ENCODE assay signal across 15 cellular contexts in the genomic region with DNA sequence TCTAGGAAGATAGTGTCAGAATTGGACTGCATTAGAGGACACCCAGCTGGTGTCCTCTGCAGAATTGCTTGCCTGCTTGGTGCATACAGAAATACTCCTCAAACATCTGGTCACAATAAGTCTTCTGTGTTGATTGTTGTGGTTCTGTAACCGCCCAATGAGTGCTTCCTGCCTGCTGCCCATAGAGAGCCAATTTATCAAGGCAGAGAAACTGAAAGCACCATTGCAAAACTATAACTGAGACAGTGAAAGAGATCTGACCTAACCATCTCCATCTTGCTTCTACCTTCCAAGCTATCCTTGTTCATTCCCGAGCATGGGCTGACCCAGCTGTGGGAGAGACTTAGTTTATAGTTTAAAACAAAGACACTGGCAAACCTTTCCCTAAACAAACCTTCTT.
A peak's percentile ranks its signal among the peaks of the same experiment; 100 is the strongest.
DNase-seq lines count a peak whose midpoint lies in the region; ATAC-seq, FAIRE-seq and TF ChIP-seq lines count a peak whose summit lies in the region.
"Had no signal": no experiment of that assay in that cellular context is flagged by ENCODE, and none has a peak within 500 bp of the region (broad histone marks: within the 10 kb centered on the region; RNA-seq: fewer than 3 reads in every experiment).

No MANE protein-coding gene starts in this region.

- no peaks in the 10 kb centered on the region for H3K9me3 ChIP-seq in GM12878 (replicated peaks; ENCODE audit: control insufficient read depth, insufficient read depth, low read length)
- H3K9me3 ChIP-seq: MG63, neutrophil had no signal

- no peak for TF ChIP-seq CTCF in GM12878 (IDR thresholded peaks at IDR 0.05 in 2 of 3, conservative IDR thresholded peaks at IDR 0.05 in 1 of 3; ENCODE audit: control insufficient read depth in 2 of 3, extremely low read depth in 1 of 3, insufficient read depth in 1 of 3, low read depth in 3 of 3, low read length in 3 of 3)

- in situ Hi-C loops in GM12878 (cut with MboI), result no loop called here

- RAD21 ChIA-PET in GM12878 (lab: Charles Lee; ENCODE audit: unreplicated experiment), result interaction anchor here (0.5 kb wide), 1 partner anchor 51 kb away, joined by 3 read pairs; no protein-coding TSS in a partner anchor

- SMC1A ChIA-PET in GM12878 (lab: Charles Lee; ENCODE audit: uncharacterized antibody, unreplicated experiment), result interaction anchor here (1.0 kb wide), 1 partner anchor 30 kb away, joined by 4 read pairs; no protein-coding TSS in a partner anchor

- DNase-seq in GM12878 (ENCODE audit: low read depth, low spot score), result peak; percentile 8
- DNase-seq in NCI-H2171 (lab: John Stamatoyannopoulos, UW), result no peak
- no peak for DNase-seq in activated CD4-positive, CD25-positive, alpha-beta regulatory T cell (lab: John Stamatoyannopoulos, UW)
- no peak for DNase-seq in effector memory CD8-positive, alpha-beta T cell
- DNase-seq in NAMALWA (ENCODE audit: low spot score), result no peak
- DNase-seq: activated naive CD4-positive, alpha-beta T cell treated with Interleukin-2 at 50 U/mL for 16 hours; CD4-positive, alpha-beta memory T cell; dorsolateral prefrontal cortex; MG63; stimulated activated CD4-positive, alpha-beta T cell treated with anti-CD3 and anti-CD28 coated beads, Interleukin-2, amount 100 ng/mL, for 48 hours had no signal

- TF ChIP-seq RAD21 in GM12878 (IDR thresholded peaks at IDR 0.05; ENCODE audit: insufficient read depth, low read depth, low read length), result no peak

- intact Hi-C loops in GM12878 (cut with micrococcal nuclease; ENCODE audit: unreplicated experiment), result no loop called here

- H3K4me2 ChIP-seq in GM12878 (ENCODE audit: control insufficient read depth, insufficient read depth), result no peak overlapping the region

- TF ChIP-seq EP300 in GM12878 (IDR thresholded peaks at IDR 0.05; ENCODE audit: borderline replicate concordance in 1 of 2, control insufficient read depth in 1 of 2, low read depth in 2 of 2, low read length in 2 of 2), result no peak

- H3K4me1 Mint-ChIP-seq in effector memory CD8-positive, alpha-beta T cell (ENCODE audit: low read depth in 2 of 2), result no peaks in the 10 kb centered on the region
- H3K4me1 Mint-ChIP-seq: CD4-positive, alpha-beta memory T cell had no signal

- H3K9me3 Mint-ChIP-seq in effector memory CD8-positive, alpha-beta T cell, result peaks cover 10 to 19% of the 10 kb centered on the region in 2 donors

- H3K79me2 ChIP-seq in GM12878 (ENCODE audit: control insufficient read depth, insufficient read depth, low read length), result no peaks in the 10 kb centered on the region

- H3K4me1 ChIP-seq in GM12878 (ENCODE audit: control insufficient read depth, insufficient read depth, low read length), result no peaks in the 10 kb centered on the region

- H3K9ac ChIP-seq in GM12878 (ENCODE audit: control insufficient read depth, insufficient read depth, low read length), result no peak overlapping the region

- peak overlapping the region; percentile 34 for H2AFZ ChIP-seq in GM12878 (ENCODE audit: control insufficient read depth, low read depth, low read length)

- no peak for TF ChIP-seq POLR2A in GM12878 (IDR thresholded peaks at IDR 0.05; ENCODE audit: low read depth, low read length)

- H3K36me3 ChIP-seq in GM12878 (ENCODE audit: control insufficient read depth in 2 of 2, insufficient read depth in 2 of 2, low read length in 1 of 2), result no peaks in the 10 kb centered on the region
- H3K36me3 ChIP-seq: MG63, neutrophil had no signal

- 0% methylated on average over 2 of the region's 2 CpGs for WGBS in GM12878 (ENCODE audit: insufficient coverage, insufficient replicate concordance, low lambda C conversion rate, missing lambda C conversion rate)

- no peaks in the 10 kb centered on the region for H4K20me1 ChIP-seq in GM12878 (ENCODE audit: control insufficient read depth, insufficient read depth)

- ATAC-seq in GM18519 (IDR thresholded peaks at IDR 0.05; ENCODE audit: low FRiP score, unreplicated experiment) (peak; percentile 87), GM21717 (IDR thresholded peaks at IDR 0.05; ENCODE audit: unreplicated experiment) (peak; percentile 77), HG03175 (IDR thresholded peaks at IDR 0.05; ENCODE audit: unreplicated experiment) (peak; percentile 87), GM12878 (peak; percentile 81)
- no peak for ATAC-seq in effector memory CD8-positive, alpha-beta T cell (replicated peaks)
- ATAC-seq: Panc1 had no signal

- no TSS peak for BruUV-seq in GM12878 (replicated peaks; lab: Mats Ljungman, UMichigan)

- H3K27me3 ChIP-seq in GM12878 (replicated peaks in 1 of 2; ENCODE audit: control insufficient read depth in 2 of 2, insufficient read depth in 2 of 2, low read length in 1 of 2), result no peaks in the 10 kb centered on the region
- H3K27me3 ChIP-seq: dorsolateral prefrontal cortex, MG63, neutrophil had no signal

- POLR2A ChIA-PET in GM12878 (lab: Charles Lee), result no interaction called here

- CTCF ChIA-PET in GM12878 (lab: Yijun Ruan, JAX), result interaction anchor here (1.1 kb wide), 1 partner anchor 16 kb away, joined by 5 read pairs; no protein-coding TSS in a partner anchor

- H3K4me3 ChIP-seq in GM12878, result no peak overlapping the region
- H3K4me3 ChIP-seq: dorsolateral prefrontal cortex, MG63 had no signal

- no peak for FAIRE-seq in GM12878 (lab: Jason Lieb, UNC)

- no peak overlapping the region for H3K4me3 Mint-ChIP-seq in effector memory CD8-positive, alpha-beta T cell

- no peak overlapping the region for H3K27ac ChIP-seq in GM12878 (ENCODE audit: control insufficient read depth, insufficient read depth)
- H3K27ac ChIP-seq: dorsolateral prefrontal cortex, neutrophil had no signal

- no peak overlapping the region for H3K27ac Mint-ChIP-seq in effector memory CD8-positive, alpha-beta T cell
- H3K27ac Mint-ChIP-seq: CD4-positive, alpha-beta memory T cell had no signal

- no peaks in the 10 kb centered on the region for H3K27me3 Mint-ChIP-seq in effector memory CD8-positive, alpha-beta T cell
- H3K27me3 Mint-ChIP-seq: CD4-positive, alpha-beta memory T cell had no signal

- H3K36me3 Mint-ChIP-seq in effector memory CD8-positive, alpha-beta T cell (ENCODE audit: insufficient read depth), result no peaks in the 10 kb centered on the region
- H3K36me3 Mint-ChIP-seq: CD4-positive, alpha-beta memory T cell had no signal

TF ChIP-seq in GM12878, 131 proteins besides CTCF, POLR2A, EP300 and RAD21:
- TF ChIP-seq RUNX3 (IDR thresholded peaks at IDR 0.05; ENCODE audit: low read length) (peak; percentile 46; the same call in 1 of the 2 replicates), ZNF687 (IDR thresholded peaks at IDR 0.05) (peak; percentile 90), LARP7 (IDR thresholded peaks at IDR 0.05) (no peak), ZNF592 (IDR thresholded peaks at IDR 0.05) (peak; percentile 93)
TF ChIP-seq in GM12878: peak in this region for 3.
